In the genomic region with DNA sequence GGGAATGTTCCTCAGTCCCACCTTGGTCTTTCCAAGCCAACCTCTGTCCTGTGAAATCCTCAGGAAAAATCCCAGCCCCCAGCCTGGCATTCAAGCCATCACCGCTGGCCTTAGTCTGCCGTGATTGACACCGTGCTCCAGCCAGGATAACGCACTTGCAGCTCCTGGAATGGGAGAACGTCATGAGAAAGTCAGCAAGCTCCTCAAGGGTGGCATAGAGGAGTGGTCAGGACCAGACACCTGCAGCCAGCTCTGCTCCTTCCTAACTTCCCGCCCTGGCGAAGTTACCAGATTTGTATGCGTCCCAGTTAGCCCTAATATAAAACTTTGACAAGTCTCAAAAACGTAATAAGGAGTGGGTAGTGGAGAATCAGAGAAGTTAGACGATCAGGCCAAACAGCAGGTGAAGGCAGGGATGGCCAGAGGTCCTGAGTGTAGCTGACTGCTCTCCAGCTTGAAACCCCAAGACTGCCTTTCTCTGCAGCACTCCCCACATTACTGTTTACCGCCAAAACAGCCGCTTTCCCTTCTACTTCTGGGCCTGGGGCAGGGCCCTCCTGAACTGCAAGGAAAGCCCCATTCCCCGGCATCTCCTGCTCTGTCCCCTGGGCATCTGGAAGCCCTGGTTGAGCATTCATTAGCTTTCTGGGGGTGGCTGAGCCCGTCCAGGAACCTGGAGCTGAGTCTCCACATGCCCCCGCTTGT, we compare ENCODE assay signal across 8 cellular contexts. TPM values are rescaled to one million over a fixed set of nuclear protein-coding genes. Genes with fewer than 3 reads are reported as not detected.
DNase-seq lines count a peak whose midpoint lies in the region; ATAC-seq and TF ChIP-seq lines count a peak whose summit lies in the region.

No MANE protein-coding gene starts in this region.

- peaks cover 13% of the 10 kb centered on the region for H3K4me1 Mint-ChIP-seq in endodermal cell
- H3K4me1 Mint-ChIP-seq in natural killer cell treated with Interleukin-12 subunit alpha and Interleukin-12 subunit beta and Interleukin-15 and Interleukin-18, amount 100 ng/mL, for 72 hours (ENCODE audit: low read depth in 2 of 2), result peaks cover 0 to 4% of the 10 kb centered on the region in 2 donors

- H3K4me3 Mint-ChIP-seq in endodermal cell, result peak overlapping the region; percentile 78
- H3K4me3 Mint-ChIP-seq in natural killer cell treated with Interleukin-12 subunit alpha and Interleukin-12 subunit beta and Interleukin-15 and Interleukin-18, amount 100 ng/mL, for 72 hours, result peak overlapping the region; percentile 73

- 46 to 57% methylated on average over 9 to 15 of the region's 15 CpGs for WGBS in endodermal cell (ENCODE audit: insufficient coverage in 1 of 2, insufficient read length in 1 of 2), 2 experiments

- H3K9ac ChIP-seq in endodermal cell (ENCODE audit: extremely low read depth, low read length, poor library complexity, severe bottlenecking), result no peak overlapping the region

- no peak for DNase-seq in BE2C
- peak; percentile 57 for DNase-seq in NCI-H69 (lab: John Stamatoyannopoulos, UW)
- peak; percentile 57 for DNase-seq in endodermal cell
- DNase-seq in natural killer cell treated with Interleukin-12 subunit alpha and Interleukin-12 subunit beta and Interleukin-15 and Interleukin-18, amount 100 ng/mL, for 72 hours (ENCODE audit: low spot score), result no peak
- DNase-seq in GM10248 (ENCODE audit: extremely low spot score), result no peak
- no peak for DNase-seq in pons (ENCODE audit: low spot score)

- H3K4me1 ChIP-seq in BE2C, result 0 out of 2 replicates have a peak, but pooled peaks cover 4% of the 10 kb centered on the region
- H3K4me1 ChIP-seq in endodermal cell (ENCODE audit: control insufficient read depth, insufficient read depth, low read length), result peaks cover 4% of the 10 kb centered on the region

- H3K27ac Mint-ChIP-seq in endodermal cell, result peak overlapping the region; percentile 71
- H3K27ac Mint-ChIP-seq in natural killer cell treated with Interleukin-12 subunit alpha and Interleukin-12 subunit beta and Interleukin-15 and Interleukin-18, amount 100 ng/mL, for 72 hours, result no peak overlapping the region

- H3K27me3 ChIP-seq in BE2C, result no peaks in the 10 kb centered on the region
- H3K27me3 ChIP-seq in endodermal cell (ENCODE audit: control insufficient read depth, insufficient read depth, low read length, poor library complexity, severe bottlenecking), result peaks cover 36% of the 10 kb centered on the region

- H3K36me3 Mint-ChIP-seq in endodermal cell (ENCODE audit: low read depth), result no peaks in the 10 kb centered on the region
- H3K36me3 Mint-ChIP-seq in natural killer cell treated with Interleukin-12 subunit alpha and Interleukin-12 subunit beta and Interleukin-15 and Interleukin-18, amount 100 ng/mL, for 72 hours, result no peaks in the 10 kb centered on the region

- H3K36me3 ChIP-seq in BE2C, result no peaks in the 10 kb centered on the region
- peaks cover 5% of the 10 kb centered on the region for H3K36me3 ChIP-seq in endodermal cell (ENCODE audit: control insufficient read depth, insufficient read depth, low read length)

- H3K27ac ChIP-seq in endodermal cell (ENCODE audit: low read depth, low read length), result no peak overlapping the region

- TF ChIP-seq CTCF in BE2C (IDR thresholded peaks at IDR 0.05; ENCODE audit: low read depth, low read length), result no peak
- no peak for TF ChIP-seq CTCF in endodermal cell (conservative IDR thresholded peaks at IDR 0.05)
- TF ChIP-seq CTCF in GM10248 (IDR thresholded peaks at IDR 0.05; ENCODE audit: control extremely low read depth, extremely low read depth, low read depth, missing control alignments), result no peak

- H3K4me3 ChIP-seq in BE2C (ENCODE audit: low read depth, low read length) (peak overlapping the region; percentile 41), endodermal cell (ENCODE audit: low read length) (peak overlapping the region; percentile 76)

- ATAC-seq in natural killer cell treated with Interleukin-12 subunit alpha and Interleukin-12 subunit beta and Interleukin-15 and Interleukin-18, amount 100 ng/mL, for 72 hours, result no peak
- ATAC-seq in GM21737 (IDR thresholded peaks at IDR 0.05; ENCODE audit: unreplicated experiment) (no peak), GM18519 (IDR thresholded peaks at IDR 0.05; ENCODE audit: low FRiP score, unreplicated experiment) (no peak)

- peaks cover 52% of the 10 kb centered on the region for H3K27me3 Mint-ChIP-seq in endodermal cell (ENCODE audit: insufficient read depth)
- H3K27me3 Mint-ChIP-seq in natural killer cell treated with Interleukin-12 subunit alpha and Interleukin-12 subunit beta and Interleukin-15 and Interleukin-18, amount 100 ng/mL, for 72 hours, result peaks cover 60 to 74% of the 10 kb centered on the region in 2 donors

- H3K9me3 ChIP-seq in BE2C (no peaks in the 10 kb centered on the region), endodermal cell (ENCODE audit: control insufficient read depth, low read length) (no peaks in the 10 kb centered on the region)

- POLR2A ChIA-PET in GM10248 (lab: Yijun Ruan, JAX), result no interaction called here

- CTCF ChIA-PET in GM10248 (lab: Yijun Ruan, JAX), result interaction anchor here (1.0 kb wide), 1 partner anchor 34 kb away, joined by 3 read pairs; no protein-coding TSS in a partner anchor

- no peaks in the 10 kb centered on the region for H3K9me3 Mint-ChIP-seq in endodermal cell
- no peaks in the 10 kb centered on the region for H3K9me3 Mint-ChIP-seq in natural killer cell treated with Interleukin-12 subunit alpha and Interleukin-12 subunit beta and Interleukin-15 and Interleukin-18, amount 100 ng/mL, for 72 hours

RNA-seq across cellular contexts. Expression of a gene that starts 1.3 kb away (rescaled TPM):
- polyA plus RNA-seq in BE2C (2012; ENCODE audit: insufficient read depth, insufficient read length, low read depth), result 28.2 TPM
- total RNA-seq in endodermal cell, result 10 to 100 TPM; 18.8 to 42.6 TPM
- 57.9 TPM for polyA plus RNA-seq in endodermal cell (2013, experiment 1 of 2)
- polyA plus RNA-seq in endodermal cell (2013, experiment 2 of 2), result 51.3 TPM
- total RNA-seq in natural killer cell treated with Interleukin-12 subunit alpha and Interleukin-12 subunit beta and Interleukin-15 and Interleukin-18, amount 100 ng/mL, for 72 hours, result not detected

Comparison
In these comparisons a context has a peak if more than half of its experiments do, and no peak if none do; other contexts are left out.
1. DNase-seq: peak in NCI-H69 (single experiment) and endodermal cell (single experiment); none in BE2C (single experiment), natural killer cell treated with Interleukin-12 subunit alpha and Interleukin-12 subunit beta and Interleukin-15 and Interleukin-18, amount 100 ng/mL, for 72 hours (single experiment), GM10248 (single experiment) and pons (single experiment).
2. RNA of a gene that starts 1.3 kb away (total RNA-seq): 18.8 to 42.6 TPM in endodermal cell; not detected in natural killer cell treated with Interleukin-12 subunit alpha and Interleukin-12 subunit beta and Interleukin-15 and Interleukin-18, amount 100 ng/mL, for 72 hours; every median in the first group is over 10 times any median in the second.